Comparison of ENCODE assay signal across 31 cellular contexts in genomic region chr2:169865492-169865891, GRCh38.
"Had no signal": no experiment of that assay in that cellular context is flagged by ENCODE, and none has a peak within 500 bp of the region (broad histone marks: within the 10 kb centered on the region; RNA-seq: fewer than 3 reads in every experiment).

No MANE protein-coding gene starts in this region.

- H3K9me3 Mint-ChIP-seq: activated CD4-positive, alpha-beta memory T cell treated with anti-CD3 and anti-CD28 coated beads, Interleukin-2, amount 10 ng/mL, durations not matched to agents 7 days and 5 days; activated CD4-positive, alpha-beta T cell treated with anti-CD3 and anti-CD28 coated beads, Interleukin-2, amount 10 ng/mL, durations not matched to agents 24 days and 14 days; activated naive CD8-positive, alpha-beta T cell treated with anti-CD3 and anti-CD28 coated beads for 36 hours; activated naive CD8-positive, alpha-beta T cell treated with anti-CD3 and anti-CD28 coated beads, Interleukin-2, amount 50 U/mL, for 24 hours; activated T-cell treated with anti-CD3 and anti-CD28 coated beads, Interleukin-2, amount 50 U/mL, for 24 hours; activated T-cell treated with anti-CD3 and anti-CD28 coated beads, Interleukin-2, amount 50 U/mL, for 72 hours had no signal

- H3K27ac Mint-ChIP-seq: activated CD4-positive, alpha-beta memory T cell treated with anti-CD3 and anti-CD28 coated beads, Interleukin-2, amount 10 ng/mL, durations not matched to agents 7 days and 5 days; activated CD4-positive, alpha-beta T cell treated with anti-CD3 and anti-CD28 coated beads for 36 hours; activated CD4-positive, alpha-beta T cell treated with anti-CD3 and anti-CD28 coated beads, Interleukin-2, amount 10 ng/mL, durations not matched to agents 24 days and 14 days; activated naive CD8-positive, alpha-beta T cell treated with anti-CD3 and anti-CD28 coated beads for 36 hours; activated naive CD8-positive, alpha-beta T cell treated with anti-CD3 and anti-CD28 coated beads, Interleukin-2, amount 50 U/mL, for 24 hours; activated T-cell treated with anti-CD3 and anti-CD28 coated beads, Interleukin-2, amount 50 U/mL, for 24 hours; activated T-cell treated with anti-CD3 and anti-CD28 coated beads, Interleukin-2, amount 50 U/mL, for 72 hours had no signal

- H3K27me3 ChIP-seq: adrenal gland, ascending aorta, breast epithelium, cardiac muscle cell, colonic mucosa, esophagus squamous epithelium, gastroesophageal sphincter, heart right ventricle had no signal

- ATAC-seq: activated CD4-positive, alpha-beta T cell treated with anti-CD3 and anti-CD28 coated beads for 36 hours; activated naive CD8-positive, alpha-beta T cell treated with anti-CD3 and anti-CD28 coated beads, Interleukin-2, amount 50 U/mL, for 24 hours; activated T-cell treated with anti-CD3 and anti-CD28 coated beads, Interleukin-2, amount 50 U/mL, for 72 hours; gastroesophageal sphincter; heart right ventricle had no signal

- H3K4me1 ChIP-seq: breast epithelium, colonic mucosa had no signal

- H3K36me3 ChIP-seq: adrenal gland, ascending aorta, breast epithelium, cardiac muscle cell, colonic mucosa, esophagus squamous epithelium had no signal

- H3K27ac ChIP-seq: adrenal gland, ascending aorta, breast epithelium, cardiac muscle cell, colonic mucosa, epithelial cell of prostate, esophagus squamous epithelium, gastroesophageal sphincter, heart right ventricle had no signal

- H3K27me3 Mint-ChIP-seq: activated CD4-positive, alpha-beta memory T cell treated with anti-CD3 and anti-CD28 coated beads, Interleukin-2, amount 10 ng/mL, durations not matched to agents 7 days and 5 days; activated CD4-positive, alpha-beta T cell treated with anti-CD3 and anti-CD28 coated beads for 36 hours; activated CD4-positive, alpha-beta T cell treated with anti-CD3 and anti-CD28 coated beads, Interleukin-2, amount 10 ng/mL, durations not matched to agents 24 days and 14 days; activated naive CD8-positive, alpha-beta T cell treated with anti-CD3 and anti-CD28 coated beads for 36 hours; activated naive CD8-positive, alpha-beta T cell treated with anti-CD3 and anti-CD28 coated beads, Interleukin-2, amount 50 U/mL, for 24 hours; activated T-cell treated with anti-CD3 and anti-CD28 coated beads, Interleukin-2, amount 50 U/mL, for 24 hours; brain had no signal

- H3K4me3 ChIP-seq: adrenal gland, ascending aorta, breast epithelium, cardiac muscle cell, colonic mucosa, esophagus squamous epithelium, gastroesophageal sphincter, heart right ventricle had no signal

- DNase-seq: activated CD4-positive, alpha-beta memory T cell treated with anti-CD3 and anti-CD28 coated beads, Interleukin-2, amount 10 ng/mL, durations not matched to agents 7 days and 5 days; activated CD4-positive, alpha-beta T cell treated with anti-CD3 and anti-CD28 coated beads for 36 hours; activated CD4-positive, alpha-beta T cell treated with anti-CD3 and anti-CD28 coated beads, Interleukin-2, amount 10 ng/mL, durations not matched to agents 24 days and 14 days; activated CD4-positive, CD25-positive, alpha-beta regulatory T cell; activated CD4-positive, CD25-positive, alpha-beta regulatory T cell treated with anti-CD3 and anti-CD28 coated beads, Interleukin-2, amount 50 U/mL, for 72 hours; activated CD8-positive, alpha-beta memory T cell treated with anti-CD3 and anti-CD28 coated beads, Interleukin-2, amount 50 U/mL, for 48 hours; activated gamma-delta T cell; activated naive CD4-positive, alpha-beta T cell; activated naive CD4-positive, alpha-beta T cell treated with anti-CD3 and anti-CD28 coated beads, Interleukin-2, amount 50 U/mL, for 16 hours; activated naive CD8-positive, alpha-beta T cell treated with anti-CD3 and anti-CD28 coated beads for 36 hours; activated naive CD8-positive, alpha-beta T cell treated with anti-CD3 and anti-CD28 coated beads, Interleukin-2, amount 50 U/mL, for 24 hours; activated T-cell treated with anti-CD3 and anti-CD28 coated beads for 4 hours; activated T-cell treated with anti-CD3 and anti-CD28 coated beads, Interleukin-2, amount 50 U/mL, for 24 hours; activated T-cell treated with anti-CD3 and anti-CD28 coated beads, Interleukin-2, amount 50 U/mL, for 72 hours; adrenal gland; amygdala; central memory CD4-positive, alpha-beta T cell; cerebellar nuclear complex; colonic mucosa; effector CD8-positive, alpha-beta T cell; esophagus squamous epithelium; foreskin melanocyte; heart right ventricle; T-helper 1 cell; T-helper 2 cell had no signal

- H3K4me3 Mint-ChIP-seq: activated CD4-positive, alpha-beta memory T cell treated with anti-CD3 and anti-CD28 coated beads, Interleukin-2, amount 10 ng/mL, durations not matched to agents 7 days and 5 days; activated CD4-positive, alpha-beta T cell treated with anti-CD3 and anti-CD28 coated beads for 36 hours; activated CD4-positive, alpha-beta T cell treated with anti-CD3 and anti-CD28 coated beads, Interleukin-2, amount 10 ng/mL, durations not matched to agents 24 days and 14 days; activated naive CD8-positive, alpha-beta T cell treated with anti-CD3 and anti-CD28 coated beads for 36 hours; activated naive CD8-positive, alpha-beta T cell treated with anti-CD3 and anti-CD28 coated beads, Interleukin-2, amount 50 U/mL, for 24 hours; activated T-cell treated with anti-CD3 and anti-CD28 coated beads, Interleukin-2, amount 50 U/mL, for 24 hours; activated T-cell treated with anti-CD3 and anti-CD28 coated beads, Interleukin-2, amount 50 U/mL, for 72 hours; brain had no signal

- H3K9me3 ChIP-seq: adrenal gland, ascending aorta, breast epithelium, colonic mucosa, esophagus squamous epithelium, gastroesophageal sphincter, heart right ventricle had no signal
